In the genomic region with DNA sequence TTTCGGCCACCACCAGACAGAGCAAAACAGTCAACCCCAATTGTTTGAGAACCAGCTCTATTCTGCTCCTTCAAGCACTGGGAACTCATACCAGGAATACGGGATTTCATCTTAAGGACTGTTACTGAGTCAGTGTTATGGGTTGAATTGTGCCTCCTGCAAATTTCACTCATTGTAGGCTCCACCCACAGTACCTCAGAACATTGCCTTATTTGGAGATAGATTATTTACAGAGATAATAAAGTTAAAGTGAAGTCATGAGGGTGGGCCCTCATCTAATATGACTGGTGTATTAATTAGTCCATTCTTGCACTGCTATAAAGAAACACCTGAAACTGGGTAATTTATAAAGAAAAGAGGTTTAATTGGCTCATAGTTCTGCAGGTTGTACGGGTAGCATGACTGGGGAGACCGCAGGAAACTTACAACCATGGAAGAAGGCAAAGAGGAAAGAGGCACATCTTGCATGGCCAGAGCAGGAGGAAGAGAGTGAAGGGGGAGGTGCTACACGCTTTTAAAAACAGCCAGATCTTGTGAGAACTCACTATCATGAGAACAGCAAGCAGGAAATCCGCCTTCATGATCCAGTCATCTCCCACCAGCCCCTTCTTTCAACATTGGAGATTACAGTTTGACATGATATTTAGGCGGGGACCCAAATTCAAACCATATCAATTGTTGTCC, we compare ENCODE assay signal across 26 cellular contexts.
"Had no signal": no experiment of that assay in that cellular context is flagged by ENCODE, and none has a peak within 500 bp of the region (broad histone marks: within the 10 kb centered on the region; RNA-seq: fewer than 3 reads in every experiment).

No MANE protein-coding gene starts in this region.

- H3K9me3 ChIP-seq: esophagus squamous epithelium, gastrocnemius medialis, left lung, lower lobe of right lung, mucosa of descending colon had no signal

- H3K4me1 ChIP-seq: esophagus squamous epithelium, gastrocnemius medialis, heart right ventricle, left lung, lower lobe of right lung had no signal

- ATAC-seq: effector memory CD8-positive, alpha-beta T cell; esophagus mucosa; gastrocnemius medialis; heart right ventricle; left cardiac atrium; left lung; left ventricle myocardium superior; lower lobe of right lung; mucosa of descending colon; naive thymus-derived CD8-positive, alpha-beta T cell had no signal

- FAIRE-seq: endometrium, islet of Langerhans, keratinocyte had no signal

- H3K36me3 ChIP-seq: esophagus squamous epithelium, gastrocnemius medialis, heart right ventricle, left lung, lower lobe of right lung had no signal

- DNase-seq: cortex of kidney; effector CD8-positive, alpha-beta T cell; effector memory CD8-positive, alpha-beta T cell; endodermal cell; erythroblast; esophagus squamous epithelium; foreskin fibroblast; foreskin melanocyte; gastrocnemius medialis; glutamatergic neuron; head of caudate nucleus; heart right ventricle; hippocampal formation; left cardiac atrium; left lung; left ventricle myocardium superior; lower lobe of right lung; mesenchymal stem cell; mucosa of descending colon; naive B cell; naive thymus-derived CD8-positive, alpha-beta T cell had no signal

- H3K27me3 ChIP-seq: esophagus squamous epithelium, gastrocnemius medialis, heart right ventricle, left lung had no signal

- H3K27ac ChIP-seq: epithelial cell of prostate, esophagus squamous epithelium, gastrocnemius medialis, heart right ventricle, left lung, lower lobe of right lung had no signal

- H3K4me3 ChIP-seq: esophagus squamous epithelium, gastrocnemius medialis, heart right ventricle, left lung, lower lobe of right lung, mucosa of descending colon had no signal
